In genomic region chr2:241558532-241559488, GRCh38 we compare ENCODE assay signal across 8 cellular contexts. TPM values are rescaled to one million over a fixed set of nuclear protein-coding genes. Genes with fewer than 3 reads are reported as not detected.
A peak's percentile ranks its signal among the peaks of the same experiment; 100 is the strongest.
DNase-seq lines count a peak whose midpoint lies in the region; ATAC-seq and TF ChIP-seq lines count a peak whose summit lies in the region.

Gene BOK (plus strand): TSS chr2:241558745. CDS start chr2:241559484, 739 bp downstream.

- H3K4me3 ChIP-seq in Caco-2 (ENCODE audit: low read depth, low read length) = peak within 1 kb of the TSS; percentile 63
- peak within 1 kb of the TSS; percentile 40 for H3K4me3 ChIP-seq in neuron (ENCODE audit: low read length)

- TF ChIP-seq RAD21 in Ishikawa (IDR thresholded peaks at IDR 0.05; ENCODE audit: low read depth) = no peak

- H3K9me3 ChIP-seq in Caco-2 (no peaks in the 10 kb centered on the region), neuron (ENCODE audit: low read length) (peaks cover 21% of the 10 kb centered on the region)

- H3K4me3 Mint-ChIP-seq in Caco-2 (ENCODE audit: unreplicated experiment) = peak within 1 kb of the TSS; percentile 69
- H3K4me3 Mint-ChIP-seq in activated naive CD8-positive, alpha-beta T cell treated with anti-CD3 and anti-CD28 coated beads for 36 hours = peak within 1 kb of the TSS; percentile 39

- no peak for TF ChIP-seq EP300 in Ishikawa (IDR thresholded peaks at IDR 0.05; ENCODE audit: borderline replicate concordance)

- POLR2A ChIA-PET in Caco-2 (lab: Charles Lee) = no interaction called here

- ATAC-seq in GM18867 (IDR thresholded peaks at IDR 0.05; ENCODE audit: unreplicated experiment) (no peak), HG03159 (IDR thresholded peaks at IDR 0.05; ENCODE audit: unreplicated experiment) (no peak), GM18517 (IDR thresholded peaks at IDR 0.05; ENCODE audit: unreplicated experiment) (no peak)

- DNase-seq in Caco-2 (peak; percentile 73), globus pallidus (ENCODE audit: low spot score) (peak; percentile 87)
- DNase-seq in activated naive CD8-positive, alpha-beta T cell treated with anti-CD3 and anti-CD28 coated beads for 36 hours = peak; percentile 20

- peak within 1 kb of the TSS; percentile 42 for H2AFZ ChIP-seq in neuron (ENCODE audit: low read depth, low read length)

- no peak for TF ChIP-seq CTCF in Caco-2 (IDR thresholded peaks at IDR 0.05; ENCODE audit: insufficient read depth in 1 of 2, low read depth in 1 of 2, low read length in 1 of 2, severe bottlenecking in 1 of 2, unreplicated experiment in 1 of 2)

- CTCF ChIA-PET in Caco-2 (lab: Charles Lee) = no interaction called here

- H3K36me3 Mint-ChIP-seq in Caco-2 (ENCODE audit: insufficient read depth, unreplicated experiment) = no peaks in the 10 kb centered on the region
- H3K36me3 Mint-ChIP-seq in activated naive CD8-positive, alpha-beta T cell treated with anti-CD3 and anti-CD28 coated beads for 36 hours = peaks cover 2% of the 10 kb centered on the region

- BruUV-seq in Caco-2 (replicated peaks; lab: Mats Ljungman, UMichigan) = no TSS peak

- no peaks in the 10 kb centered on the region for H3K4me1 ChIP-seq in Caco-2
- no peaks in the 10 kb centered on the region for H3K4me1 ChIP-seq in neuron (ENCODE audit: insufficient read depth, low read length)

- H3K27me3 ChIP-seq in Caco-2 (replicated peaks; ENCODE audit: control insufficient read depth, insufficient read depth, low read length) (no peaks in the 10 kb centered on the region), neuron (ENCODE audit: insufficient read depth, low read length) (peaks cover 19% of the 10 kb centered on the region)

- H3K9me3 Mint-ChIP-seq in Caco-2 (ENCODE audit: unreplicated experiment) = no peaks in the 10 kb centered on the region
- peaks cover 3% of the 10 kb centered on the region for H3K9me3 Mint-ChIP-seq in activated naive CD8-positive, alpha-beta T cell treated with anti-CD3 and anti-CD28 coated beads for 36 hours

- intact Hi-C loops in Caco-2 (cut with micrococcal nuclease; ENCODE audit: unreplicated experiment) = loop anchor here (2.0 kb wide), 1 partner anchor 50 kb away; the partner anchor contains the start of gene STK25

- H3K36me3 ChIP-seq in Caco-2 (ENCODE audit: control insufficient read depth, insufficient read depth, low read length) = no peaks in the 10 kb centered on the region
- no peaks in the 10 kb centered on the region for H3K36me3 ChIP-seq in neuron (ENCODE audit: insufficient read depth, low read length)

- H3K27me3 Mint-ChIP-seq in Caco-2 (ENCODE audit: insufficient read depth, unreplicated experiment) = no peaks in the 10 kb centered on the region
- H3K27me3 Mint-ChIP-seq in activated naive CD8-positive, alpha-beta T cell treated with anti-CD3 and anti-CD28 coated beads for 36 hours = peaks cover 42% of the 10 kb centered on the region

- no peaks in the 10 kb centered on the region for H3K4me1 Mint-ChIP-seq in Caco-2 (ENCODE audit: low read depth, unreplicated experiment)
- H3K4me1 Mint-ChIP-seq in activated naive CD8-positive, alpha-beta T cell treated with anti-CD3 and anti-CD28 coated beads for 36 hours = peaks cover 4% of the 10 kb centered on the region

- peak within 1 kb of the TSS; percentile 55 for H3K27ac Mint-ChIP-seq in Caco-2 (ENCODE audit: unreplicated experiment)
- H3K27ac Mint-ChIP-seq in activated naive CD8-positive, alpha-beta T cell treated with anti-CD3 and anti-CD28 coated beads for 36 hours = no peak within 1 kb of the TSS

TF ChIP-seq in Ishikawa, 13 proteins besides CTCF, POLR2A, EP300 and RAD21:
- no peak for TF ChIP-seq FOXM1 (IDR thresholded peaks at IDR 0.05; ENCODE audit: borderline replicate concordance, low read depth)
- peak; percentile 47; the same call in 1 of the 2 replicates for TF ChIP-seq ZBTB7A (IDR thresholded peaks at IDR 0.05; ENCODE audit: low read depth)
- TF ChIP-seq EGR1 (IDR thresholded peaks at IDR 0.05) = peak; percentile 99
- TF ChIP-seq, protein P1, sequence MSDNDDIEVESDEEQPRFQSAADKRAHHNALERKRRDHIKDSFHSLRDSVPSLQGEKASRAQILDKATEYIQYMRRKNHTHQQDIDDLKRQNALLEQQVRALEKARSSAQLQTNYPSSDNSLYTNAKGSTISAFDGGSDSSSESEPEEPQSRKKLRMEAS (IDR thresholded peaks at IDR 0.05) = peak; percentile 71

RNA-seq across cellular contexts. Expression of gene BOK, which starts in this region (rescaled TPM):
- total RNA-seq in Caco-2 (2022) = 18.0 and 18.6 TPM in 2 replicates
- under 1 TPM in 1 of 2 experiments, not detected in 1; 0.08 TPM for total RNA-seq in activated naive CD8-positive, alpha-beta T cell treated with anti-CD3 and anti-CD28 coated beads for 36 hours

Comparison
In these comparisons a context has a peak if more than half of its experiments do, and no peak if none do; other contexts are left out.
1. RNA of gene BOK (total RNA-seq): 18.0 to 18.6 TPM in Caco-2; 0.08 TPM in activated naive CD8-positive, alpha-beta T cell treated with anti-CD3 and anti-CD28 coated beads for 36 hours; every median in the first group is over 10 times any median in the second.
2. Peak in DNase-seq in activated naive CD8-positive, alpha-beta T cell treated with anti-CD3 and anti-CD28 coated beads for 36 hours; RNA of the gene not detected or under 1 TPM.
3. DNase-seq: peak in every context shown above with its lines; median percentile 87 in globus pallidus; 73 in Caco-2; 20 in activated naive CD8-positive, alpha-beta T cell treated with anti-CD3 and anti-CD28 coated beads for 36 hours.